Comparison of ENCODE assay signal across 3 cellular contexts in genomic region chr1:171426645-171427044, GRCh38.
TF ChIP-seq lines count a peak whose summit lies in the region.

No MANE protein-coding gene starts in this region.

TF ChIP-seq in HepG2, 621 proteins besides CTCF, POLR2A, EP300 and RAD21:
- no peak for TF ChIP-seq THYN1 (CRISPR knock-in tag; IDR thresholded peaks at IDR 0.05; ENCODE audit: borderline replicate concordance, low read depth)
- TF ChIP-seq KAT7 (CRISPR knock-in tag; IDR thresholded peaks at IDR 0.05; ENCODE audit: borderline replicate concordance): no peak
- no peak for TF ChIP-seq TP53 (CRISPR knock-in tag; conservative IDR thresholded peaks at IDR 0.05)
- no peak for TF ChIP-seq HHEX (CRISPR knock-in tag; IDR thresholded peaks at IDR 0.05)
- TF ChIP-seq ZNF547 (CRISPR knock-in tag; IDR thresholded peaks at IDR 0.05): no peak
- TF ChIP-seq ZNF746 (CRISPR knock-in tag; IDR thresholded peaks at IDR 0.05): no peak
- TF ChIP-seq DMAP1 (CRISPR knock-in tag; IDR thresholded peaks at IDR 0.05): no peak
- no peak for TF ChIP-seq IRX3 (CRISPR knock-in tag; IDR thresholded peaks at IDR 0.05; ENCODE audit: borderline replicate concordance, low read depth)
- TF ChIP-seq GLMP (CRISPR knock-in tag; IDR thresholded peaks at IDR 0.05; ENCODE audit: borderline replicate concordance): no peak
- no peak for TF ChIP-seq ZNF143 (CRISPR knock-in tag; IDR thresholded peaks at IDR 0.05)
- no peak for TF ChIP-seq SP1 (IDR thresholded peaks at IDR 0.05)
- TF ChIP-seq SP1 (CRISPR knock-in tag; IDR thresholded peaks at IDR 0.05): no peak
- no peak for TF ChIP-seq ZBTB49 (CRISPR knock-in tag; IDR thresholded peaks at IDR 0.05; ENCODE audit: borderline replicate concordance)
- no peak for TF ChIP-seq EEA1 (CRISPR knock-in tag; IDR thresholded peaks at IDR 0.05; ENCODE audit: borderline replicate concordance)
- TF ChIP-seq ZNF292 (CRISPR knock-in tag; IDR thresholded peaks at IDR 0.05; ENCODE audit: borderline replicate concordance, low read depth): no peak
- TF ChIP-seq NAIF1 (CRISPR knock-in tag; IDR thresholded peaks at IDR 0.05; ENCODE audit: borderline replicate concordance): no peak
- no peak for TF ChIP-seq TFDP2 (CRISPR knock-in tag; IDR thresholded peaks at IDR 0.05)
- TF ChIP-seq ZNF562 (CRISPR knock-in tag; IDR thresholded peaks at IDR 0.05; ENCODE audit: borderline replicate concordance): no peak

TF ChIP-seq in K562, 482 proteins besides CTCF, POLR2A, EP300 and RAD21 (continues in another document):
- no peak for TF ChIP-seq ZNF354B (CRISPR knock-in tag; IDR thresholded peaks at IDR 0.05)
- TF ChIP-seq ARID1B (IDR thresholded peaks at IDR 0.05): no peak
- TF ChIP-seq MITF (IDR thresholded peaks at IDR 0.05): no peak
- TF ChIP-seq JUND (IDR thresholded peaks at IDR 0.05; ENCODE audit: borderline replicate concordance, low read depth, low read length): no peak
- TF ChIP-seq JUND (tag; IDR thresholded peaks at IDR 0.05; ENCODE audit: borderline replicate concordance, low read depth, low read length): no peak
- TF ChIP-seq ZNF124 (CRISPR knock-in tag; IDR thresholded peaks at IDR 0.05): no peak
- TF ChIP-seq HDAC1 (IDR thresholded peaks at IDR 0.05): no peak
- no peak for TF ChIP-seq RBM22 (IDR thresholded peaks at IDR 0.05; ENCODE audit: low read depth, low read length, poor library complexity, severe bottlenecking)
- no peak for TF ChIP-seq FOXP1 (CRISPR knock-in tag; IDR thresholded peaks at IDR 0.05)
- TF ChIP-seq SIX5 (IDR thresholded peaks at IDR 0.05; ENCODE audit: borderline replicate concordance in 1 of 2, insufficient read depth in 1 of 2, low read depth in 1 of 2, low read length in 2 of 2): no peak
- TF ChIP-seq FOS (IDR thresholded peaks at IDR 0.05; ENCODE audit: extremely low read depth, insufficient read length): no peak
- no peak for TF ChIP-seq STAT5A (IDR thresholded peaks at IDR 0.05; ENCODE audit: borderline replicate concordance, low read length)
- no peak for TF ChIP-seq THAP12 (CRISPR knock-in tag; IDR thresholded peaks at IDR 0.05)
- no peak for TF ChIP-seq REST (CRISPR knock-in tag; IDR thresholded peaks at IDR 0.05; ENCODE audit: low read depth)
- TF ChIP-seq CBFA2T2 (conservative IDR thresholded peaks at IDR 0.05): no peak
- no peak for TF ChIP-seq HEY1 (CRISPR knock-in tag; IDR thresholded peaks at IDR 0.05; ENCODE audit: borderline replicate concordance)
- TF ChIP-seq PRMT5 (CRISPR knock-in tag; IDR thresholded peaks at IDR 0.05): no peak
- TF ChIP-seq RFX5 (IDR thresholded peaks at IDR 0.05; ENCODE audit: low read depth, low read length): no peak
- no peak for TF ChIP-seq PRPF4 (IDR thresholded peaks at IDR 0.05; ENCODE audit: insufficient read depth, low read depth, low read length, poor library complexity, severe bottlenecking)
- no peak for TF ChIP-seq ZNF512 (tag; IDR thresholded peaks at IDR 0.05)

TF ChIP-seq in SK-N-SH treated with all-trans-retinoic acid at 6 μM for 48 hours, 23 proteins besides CTCF, POLR2A, EP300 and RAD21:
- no peak for TF ChIP-seq ESRRG (CRISPR knock-in tag; IDR thresholded peaks at IDR 0.05)
